7 cellular contexts compared by ENCODE assay signal in the genomic region with DNA sequence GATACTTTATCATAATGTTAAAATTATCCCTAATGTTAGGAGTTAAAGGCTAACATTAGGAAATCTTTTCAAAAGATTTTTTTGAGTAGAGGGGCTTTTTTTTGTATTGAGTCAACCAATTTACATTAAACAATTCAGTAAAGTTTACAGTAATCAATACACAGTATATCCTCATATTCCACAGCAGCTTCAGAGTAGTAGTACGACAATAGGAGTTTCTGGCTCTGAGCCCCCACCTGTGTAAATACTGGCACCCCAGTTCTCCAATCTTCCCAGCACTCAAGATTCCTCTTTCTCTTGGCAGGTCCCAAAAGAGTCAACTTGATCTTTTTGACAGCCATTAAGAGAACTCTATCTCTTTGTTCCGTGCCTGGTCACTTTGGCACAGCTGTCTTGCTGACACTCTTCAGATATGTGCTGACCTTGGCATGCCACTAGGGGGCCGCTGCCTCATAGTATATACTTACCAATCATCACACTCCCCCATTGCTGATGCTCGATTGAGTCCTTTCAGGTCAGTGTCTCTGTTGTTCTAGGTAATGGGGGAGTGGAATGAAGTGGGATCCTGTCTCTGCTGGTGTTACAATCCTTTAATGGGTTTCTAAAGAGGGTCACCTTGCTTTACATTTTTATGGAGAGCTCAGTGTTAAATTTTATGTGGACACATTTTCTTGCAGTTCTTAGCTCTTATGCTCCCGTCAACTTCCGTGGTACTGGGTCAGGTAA.
DNase-seq lines count a peak whose midpoint lies in the region; ATAC-seq lines count a peak whose summit lies in the region.

No MANE protein-coding gene starts in this region.

- DNase-seq in NCI-H1417 treated with DMSO at 0.1 percent for 48 hours (lab: John Stamatoyannopoulos, UW): peak; percentile 67
- peak; percentile 56 for DNase-seq in T-helper 9 cell
- peak; percentile 67 for DNase-seq in astrocyte of the hippocampus (ENCODE audit: low read depth, low spot score)
- DNase-seq in iPS DF 4.7 (ENCODE audit: extremely low read depth, low spot score): peak; percentile 30
- DNase-seq in stimulated activated CD4-positive, alpha-beta T cell treated with anti-CD3 and anti-CD28 coated beads, Interleukin-12 subunit alpha, Interleukin-12 subunit beta, amount 100 ng/mL, for 48 hours (ENCODE audit: low read depth in 2 of 3, low spot score in 1 of 3): peak; percentile 39 to 71 (median 59)

- ATAC-seq in GM18502 (IDR thresholded peaks at IDR 0.05; ENCODE audit: poor library complexity, unreplicated experiment): peak; percentile 99
- ATAC-seq in HG02759 (IDR thresholded peaks at IDR 0.05; ENCODE audit: unreplicated experiment): peak; percentile 100

Comparison
In these comparisons a context has a peak if more than half of its experiments do, and no peak if none do; other contexts are left out.
1. Peak in every context shown above with its lines: DNase-seq and ATAC-seq.